Comparison of ENCODE assay signal across 16 cellular contexts in genomic region chr5:89435347-89435746, GRCh38.
A peak's percentile ranks its signal among the peaks of the same experiment; 100 is the strongest.
DNase-seq lines count a peak whose midpoint lies in the region; ATAC-seq and TF ChIP-seq lines count a peak whose summit lies in the region.
"Had no signal": no experiment of that assay in that cellular context is flagged by ENCODE, and none has a peak within 500 bp of the region (broad histone marks: within the 10 kb centered on the region; RNA-seq: fewer than 3 reads in every experiment).

No MANE protein-coding gene starts in this region.

- H3K27ac ChIP-seq in neural progenitor cell: no peak overlapping the region
- H3K27ac ChIP-seq: ovary had no signal

- H3F3A ChIP-seq in neural progenitor cell (ENCODE audit: low read depth): no peaks in the 10 kb centered on the region

- H4K20me1 ChIP-seq in neural progenitor cell (ENCODE audit: low read depth): no peaks in the 10 kb centered on the region

- H3K4me3 ChIP-seq in GM06990 (replicated peaks; ENCODE audit: low read depth, low read length): no peak overlapping the region
- H3K4me3 ChIP-seq in neural progenitor cell: no peak overlapping the region
- H3K4me3 ChIP-seq: ovary had no signal

- H3K36me3 ChIP-seq in GM06990 (ENCODE audit: control insufficient read depth, insufficient read depth, low read length) (no peaks in the 10 kb centered on the region), neural progenitor cell (no peaks in the 10 kb centered on the region)
- H3K36me3 ChIP-seq: ovary had no signal

- H3K9ac ChIP-seq in neural progenitor cell: no peak overlapping the region
- H3K9ac ChIP-seq: SK-N-SH had no signal

- H3K79me2 ChIP-seq in neural progenitor cell (ENCODE audit: low read depth): no peaks in the 10 kb centered on the region

- no peaks in the 10 kb centered on the region for H3K27me3 Mint-ChIP-seq in neural progenitor cell (ENCODE audit: insufficient read depth, low read depth)
- H3K27me3 Mint-ChIP-seq: dendritic cell treated with granulocyte-macrophage colony-stimulating factor and Interleukin-4, amounts not matched to agents 40 ng/mL and 50 ng/mL, for 4 days had no signal

- no peaks in the 10 kb centered on the region for H3K9me3 ChIP-seq in neural progenitor cell (ENCODE audit: low read depth)
- H3K9me3 ChIP-seq: ovary, SK-N-SH had no signal

- H3K36me3 Mint-ChIP-seq in neural progenitor cell: no peaks in the 10 kb centered on the region
- H3K36me3 Mint-ChIP-seq: activated naive CD4-positive, alpha-beta T cell treated with anti-CD3 and anti-CD28 coated beads, Interleukin-2, amount 50 U/mL, for 24 hours had no signal

- no peak overlapping the region for H2AFZ ChIP-seq in neural progenitor cell (replicated peaks)

- ATAC-seq in GM19351 (IDR thresholded peaks at IDR 0.05; ENCODE audit: unreplicated experiment) (peak; percentile 83), HG02642 (IDR thresholded peaks at IDR 0.05; ENCODE audit: poor library complexity, unreplicated experiment) (peak; percentile 84), HG03378 (IDR thresholded peaks at IDR 0.05; ENCODE audit: unreplicated experiment) (peak; percentile 86)
- ATAC-seq: left lobe of liver had no signal

- H3K4me2 ChIP-seq in neural progenitor cell: no peak overlapping the region
- H3K4me2 ChIP-seq: SK-N-SH had no signal

- no peaks in the 10 kb centered on the region for H3K4me1 ChIP-seq in neural progenitor cell

- no peaks in the 10 kb centered on the region for H3K9me3 Mint-ChIP-seq in neural progenitor cell
- H3K9me3 Mint-ChIP-seq: dendritic cell treated with granulocyte-macrophage colony-stimulating factor and Interleukin-4, amounts not matched to agents 40 ng/mL and 50 ng/mL, for 4 days had no signal

- H3K4me1 Mint-ChIP-seq in neural progenitor cell: peaks cover 5% of the 10 kb centered on the region
- H3K4me1 Mint-ChIP-seq: activated naive CD4-positive, alpha-beta T cell treated with anti-CD3 and anti-CD28 coated beads, Interleukin-2, amount 50 U/mL, for 24 hours had no signal

- H3K27ac Mint-ChIP-seq in neural progenitor cell: no peak overlapping the region
- H3K27ac Mint-ChIP-seq: activated naive CD4-positive, alpha-beta T cell treated with anti-CD3 and anti-CD28 coated beads, Interleukin-2, amount 50 U/mL, for 24 hours; dendritic cell treated with granulocyte-macrophage colony-stimulating factor and Interleukin-4, amounts not matched to agents 40 ng/mL and 50 ng/mL, for 4 days had no signal

- DNase-seq in GM06990 (ENCODE audit: extremely low read depth, insufficient read length) (peak; percentile 52), NCI-H526 treated with DMSO at 0.1 percent for 48 hours (lab: John Stamatoyannopoulos, UW) (no peak), NCI-H446 (lab: John Stamatoyannopoulos, UW) (no peak), neural progenitor cell (ENCODE audit: low spot score) (no peak), dermis blood vessel endothelial cell (no peak)
- DNase-seq: DMS53; NCI-H526; ovary; SK-N-SH; stimulated activated CD4-positive, alpha-beta T cell treated with anti-CD3 and anti-CD28 coated beads, Interleukin-1b, Interleukin-23, amount 100 ng/mL, for 48 hours had no signal

- no peak for TF ChIP-seq CTCF in GM06990 (IDR thresholded peaks at IDR 0.05; ENCODE audit: insufficient read depth, low read length, poor library complexity, severe bottlenecking)
- TF ChIP-seq CTCF in neural progenitor cell (IDR thresholded peaks at IDR 0.05): no peak

- H3K4me3 Mint-ChIP-seq in neural progenitor cell: no peak overlapping the region
- H3K4me3 Mint-ChIP-seq: activated naive CD4-positive, alpha-beta T cell treated with anti-CD3 and anti-CD28 coated beads, Interleukin-2, amount 50 U/mL, for 24 hours; dendritic cell treated with granulocyte-macrophage colony-stimulating factor and Interleukin-4, amounts not matched to agents 40 ng/mL and 50 ng/mL, for 4 days had no signal

- H3K27me3 ChIP-seq in GM06990 (replicated peaks; ENCODE audit: control insufficient read depth, insufficient read depth, low read length) (no peaks in the 10 kb centered on the region), neural progenitor cell (no peaks in the 10 kb centered on the region)
- H3K27me3 ChIP-seq: ovary had no signal
